25 cellular contexts compared by ENCODE assay signal in the genomic region with DNA sequence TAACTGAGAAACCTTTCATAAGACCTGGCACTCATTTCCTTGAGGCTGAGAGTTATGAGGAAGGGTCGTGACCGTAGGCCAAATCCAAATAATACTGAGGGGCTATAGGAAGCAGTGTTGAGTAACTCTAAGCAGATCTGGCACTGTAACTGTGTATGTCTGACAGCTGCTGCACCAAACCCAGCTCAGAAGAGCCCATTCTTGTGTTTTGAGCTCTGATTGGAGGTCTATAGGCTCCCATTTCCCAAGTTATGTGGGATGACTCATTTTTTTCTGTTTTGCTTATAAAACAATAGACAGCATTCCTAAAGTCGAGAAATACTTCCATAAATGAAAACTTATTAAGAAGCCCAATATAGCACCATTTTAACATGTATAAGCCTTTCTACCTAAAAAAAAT.
"Had no signal": no experiment of that assay in that cellular context is flagged by ENCODE, and none has a peak within 500 bp of the region (broad histone marks: within the 10 kb centered on the region; RNA-seq: fewer than 3 reads in every experiment).

No MANE protein-coding gene starts in this region.

- H3K4me3 Mint-ChIP-seq: immature natural killer cell; naive thymus-derived CD4-positive, alpha-beta T cell; nephron progenitor cell; stimulated activated naive CD8-positive, alpha-beta T cell treated with anti-CD3 and anti-CD28 coated beads, Interleukin-15, amount 100 ng/mL, for 72 hours had no signal

- H3K27ac ChIP-seq: coronary artery, esophagus muscularis mucosa, prostate gland, right atrium auricular region, suprapubic skin, transverse colon, upper lobe of right lung, uterus had no signal

- H3K27me3 ChIP-seq: esophagus muscularis mucosa, right atrium auricular region, suprapubic skin, transverse colon, upper lobe of right lung, uterus had no signal

- ATAC-seq: naive thymus-derived CD4-positive, alpha-beta T cell; sciatic nerve; stimulated activated naive CD8-positive, alpha-beta T cell treated with anti-CD3 and anti-CD28 coated beads, Interleukin-15, amount 100 ng/mL, for 72 hours; upper lobe of right lung had no signal

- H3K4me3 ChIP-seq: coronary artery, esophagus muscularis mucosa, lung, prostate gland, right atrium auricular region, smooth muscle cell, suprapubic skin, transverse colon, upper lobe of right lung, uterus had no signal

- H3K27me3 Mint-ChIP-seq: naive thymus-derived CD4-positive, alpha-beta T cell; stimulated activated naive CD8-positive, alpha-beta T cell treated with anti-CD3 and anti-CD28 coated beads, Interleukin-15, amount 100 ng/mL, for 72 hours had no signal

- H3K36me3 ChIP-seq: esophagus muscularis mucosa, prostate gland, right atrium auricular region, suprapubic skin, transverse colon, upper lobe of right lung, uterus had no signal

- DNase-seq: dermis blood vessel endothelial cell; effector memory CD4-positive, alpha-beta T cell; hypothalamus; immature natural killer cell; mesenchymal stem cell; midbrain; naive thymus-derived CD4-positive, alpha-beta T cell; nephron progenitor cell; stimulated activated CD4-positive, alpha-beta T cell treated with anti-CD3 and anti-CD28 coated beads, Interleukin-12 subunit alpha, Interleukin-12 subunit beta, amount 100 ng/mL, for 4 hours; stimulated activated CD4-positive, alpha-beta T cell treated with anti-CD3 and anti-CD28 coated beads, Interleukin-1b, Interleukin-23, amount 100 ng/mL, for 48 hours; stimulated activated CD4-positive, alpha-beta T cell treated with anti-CD3 and anti-CD28 coated beads, Interleukin-4, amount 100 ng/mL, for 1 hour; stimulated activated CD8-positive, alpha-beta memory T cell treated with anti-CD3 and anti-CD28 coated beads, Interleukin-4, amount 100 ng/mL, for 48 hours; stimulated activated naive CD4-positive, alpha-beta T cell; stimulated activated naive CD8-positive, alpha-beta T cell treated with anti-CD3 and anti-CD28 coated beads, Interleukin-15, amount 100 ng/mL, for 72 hours; transverse colon; upper lobe of right lung; uterus had no signal

- H3K4me1 Mint-ChIP-seq: immature natural killer cell; naive thymus-derived CD4-positive, alpha-beta T cell; nephron progenitor cell; stimulated activated naive CD8-positive, alpha-beta T cell treated with anti-CD3 and anti-CD28 coated beads, Interleukin-15, amount 100 ng/mL, for 72 hours had no signal

- H3K9me3 ChIP-seq: prostate gland, right atrium auricular region, upper lobe of right lung had no signal

- H3K27ac Mint-ChIP-seq: immature natural killer cell; naive thymus-derived CD4-positive, alpha-beta T cell; nephron progenitor cell; stimulated activated naive CD8-positive, alpha-beta T cell treated with anti-CD3 and anti-CD28 coated beads, Interleukin-15, amount 100 ng/mL, for 72 hours had no signal

- H3K4me2 ChIP-seq: smooth muscle cell had no signal

- H3K4me1 ChIP-seq: esophagus muscularis mucosa, prostate gland, right atrium auricular region, suprapubic skin, transverse colon, upper lobe of right lung, uterus had no signal
